ENCODE assay signal across 1 cellular context in genomic region chr6:32088487-32089049, GRCh38.
TF ChIP-seq lines count a peak whose summit lies in the region.

No MANE protein-coding gene starts in this region.

TF ChIP-seq in H1, 55 proteins besides CTCF, POLR2A, EP300 and RAD21:
- TF ChIP-seq CEBPB (IDR thresholded peaks at IDR 0.05; ENCODE audit: low read depth, low read length) (no peak), FOSL1 (IDR thresholded peaks at IDR 0.05; ENCODE audit: insufficient read depth, low read depth, low read length) (no peak), SIRT6 (IDR thresholded peaks at IDR 0.05; ENCODE audit: low read length) (no peak), CTBP2 (IDR thresholded peaks at IDR 0.05; ENCODE audit: borderline replicate concordance, insufficient read depth, insufficient read length, low read length) (no peak), EZH2 (IDR thresholded peaks at IDR 0.05; ENCODE audit: low read depth, low read length, severe bottlenecking) (no peak)
